31 cellular contexts compared by ENCODE assay signal in genomic region chr22:31728857-31729256, GRCh38.
"Had no signal": no experiment of that assay in that cellular context is flagged by ENCODE, and none has a peak within 500 bp of the region (broad histone marks: within the 10 kb centered on the region; RNA-seq: fewer than 3 reads in every experiment).

No MANE protein-coding gene starts in this region.

- ATAC-seq: activated naive CD8-positive, alpha-beta T cell treated with anti-CD3 and anti-CD28 coated beads, Interleukin-2, amount 50 U/mL, for 24 hours; activated T-cell treated with anti-CD3 and anti-CD28 coated beads, Interleukin-2, amount 50 U/mL, for 4 hours; Right ventricle myocardium inferior had no signal

- H3K4me2 ChIP-seq: PC-9 had no signal

- H3K27ac ChIP-seq: PC-9, RWPE1, SK-N-MC, VCaP had no signal

- DNase-seq: activated B cell treated with CpG ODN at 0.5 μM for 24 hours; activated CD4-positive, alpha-beta memory T cell treated with anti-CD3 and anti-CD28 coated beads for 36 hours; activated CD4-positive, alpha-beta T cell treated with anti-CD3 and anti-CD28 coated beads for 4 hours; activated CD4-positive, alpha-beta T cell treated with anti-CD3 and anti-CD28 coated beads, Interleukin-2, amount 50 U/mL, for 1 hour; activated CD4-positive, CD25-positive, alpha-beta regulatory T cell treated with anti-CD3 and anti-CD28 coated beads, Interleukin-2, amount 50 U/mL, for 72 hours; activated CD8-positive, alpha-beta memory T cell treated with anti-CD3 and anti-CD28 coated beads, Interleukin-2, amount 50 U/mL, for 4 hours; activated effector memory CD4-positive, alpha-beta T cell treated with Interleukin-2 at 50 U/mL for 16 hours; activated naive CD4-positive, alpha-beta T cell treated with anti-CD3 and anti-CD28 coated beads, Interleukin-2, amount 10 ng/mL, durations not matched to agents 7 days and 5 days; activated naive CD8-positive, alpha-beta T cell treated with anti-CD3 and anti-CD28 coated beads, Interleukin-2, amount 50 U/mL, for 24 hours; activated T-cell treated with anti-CD3 and anti-CD28 coated beads for 4 hours; activated T-cell treated with anti-CD3 and anti-CD28 coated beads, Interleukin-2, amount 50 U/mL, for 4 hours; anterior cingulate cortex; caudate nucleus; cerebellar nuclear complex; Karpas-422; MV-4-11; NCI-H1092; NCI-H1436 treated with DMSO at 0.1 percent for 48 hours; NCI-H1694 treated with DMSO at 0.1 percent for 48 hours; NCI-H2029; NCI-H345; NCI-H524 treated with DMSO at 0.1 percent for 48 hours; NK-92 treated with Interleukin-12 subunit alpha and Interleukin-12 subunit beta, amount 100 ng/mL, for 24 hours; PC-9; T1000 had no signal

- H2AFZ ChIP-seq: PC-9 had no signal

- FAIRE-seq: bronchial epithelial cell, RCC 7860 had no signal

- H3K4me3 ChIP-seq: PC-9, SK-N-MC had no signal
